In genomic region chrX:23434356-23434884, GRCh38 we compare ENCODE assay signal across 11 cellular contexts.
DNase-seq lines count a peak whose midpoint lies in the region; ATAC-seq and TF ChIP-seq lines count a peak whose summit lies in the region.
"Had no signal": no experiment of that assay in that cellular context is flagged by ENCODE, and none has a peak within 500 bp of the region (broad histone marks: within the 10 kb centered on the region; RNA-seq: fewer than 3 reads in every experiment).

No MANE protein-coding gene starts in this region.

- intact Hi-C loops in uterus (cut with DNase I; ENCODE audit: low total_unique reads) = no loop called here

- no peaks in the 10 kb centered on the region for H3K9me3 ChIP-seq in uterus

- H2AFZ ChIP-seq in GM23338 = no peak overlapping the region

- no peaks in the 10 kb centered on the region for H3K9me2 ChIP-seq in GM23338 (ENCODE audit: insufficient read depth)

- 0 out of 2 replicates have a peak, but pooled peaks cover 3% of the 10 kb centered on the region for H3F3A ChIP-seq in GM23338 (replicated peaks; ENCODE audit: low read depth)

- no peak overlapping the region for H3K27ac Mint-ChIP-seq in GM23338
- H3K27ac Mint-ChIP-seq: natural killer cell treated with Interleukin-12 subunit alpha and Interleukin-12 subunit beta and Interleukin-15 and Interleukin-18, amount 100 ng/mL, for 72 hours had no signal

- H3K4me1 ChIP-seq in uterus (no peaks in the 10 kb centered on the region), GM23338 (ENCODE audit: insufficient read depth) (peaks cover 6% of the 10 kb centered on the region)

- peaks cover 9% of the 10 kb centered on the region for H3K4me1 Mint-ChIP-seq in GM23338

- no peak for TF ChIP-seq POLR2A in uterus (IDR thresholded peaks at IDR 0.05)

- H3K9me3 Mint-ChIP-seq in GM23338 = peaks cover 10% of the 10 kb centered on the region

- no peak for ATAC-seq in GM23338
- ATAC-seq: natural killer cell treated with Interleukin-12 subunit alpha and Interleukin-12 subunit beta and Interleukin-15 and Interleukin-18, amount 100 ng/mL, for 72 hours had no signal

- H3K4me2 ChIP-seq in GM23338 = no peak overlapping the region

- H3K4me3 ChIP-seq in foreskin fibroblast (ENCODE audit: low read depth in 1 of 2, low read length in 2 of 2) = no peak overlapping the region
- H3K4me3 ChIP-seq in uterus = no peak overlapping the region
- no peak overlapping the region for H3K4me3 ChIP-seq in GM23338

- no peak for TF ChIP-seq CTCF in foreskin fibroblast (IDR thresholded peaks at IDR 0.05; ENCODE audit: low read depth, low read length)
- no peak for TF ChIP-seq CTCF in uterus (IDR thresholded peaks at IDR 0.05)
- TF ChIP-seq CTCF in GM23338 (conservative IDR thresholded peaks at IDR 0.05; ENCODE audit: low read depth in 2 of 2) = no peak

- H3K36me3 ChIP-seq in uterus (no peaks in the 10 kb centered on the region), GM23338 (ENCODE audit: insufficient read depth) (no peaks in the 10 kb centered on the region)

- H3K36me3 Mint-ChIP-seq in GM23338 (ENCODE audit: low read depth) = peaks cover 12% of the 10 kb centered on the region
- H3K36me3 Mint-ChIP-seq: natural killer cell treated with Interleukin-12 subunit alpha and Interleukin-12 subunit beta and Interleukin-15 and Interleukin-18, amount 100 ng/mL, for 72 hours had no signal

- H3K27me3 ChIP-seq in uterus (no peaks in the 10 kb centered on the region), GM23338 (ENCODE audit: insufficient read depth) (no peaks in the 10 kb centered on the region)

- peak overlapping the region; percentile 34 to 51 for H3K27ac ChIP-seq in uterus
- H3K27ac ChIP-seq in GM23338 (ENCODE audit: low read depth) = no peak overlapping the region
- H3K27ac ChIP-seq: 22Rv1 had no signal

- H3K79me2 ChIP-seq in GM23338 (replicated peaks; ENCODE audit: insufficient read depth) = no peaks in the 10 kb centered on the region

- DNase-seq in NCI-H2196 (lab: John Stamatoyannopoulos, UW; ENCODE audit: unreplicated experiment) (peak; percentile 3), NCI-H2196 treated with DMSO at 0.1 percent for 48 hours (lab: John Stamatoyannopoulos, UW; ENCODE audit: unreplicated experiment) (no peak), foreskin fibroblast (peak; percentile 1 to 39), non-pigmented ciliary epithelial cell (ENCODE audit: low read depth) (peak; percentile 13), uterus (peak; percentile 67 to 78), GM23338 (ENCODE audit: low spot score) (no peak), OCI-M1 (lab: John Stamatoyannopoulos, UW) (no peak)
- DNase-seq in central memory CD4-positive, alpha-beta T cell = no peak
- DNase-seq: activated naive CD4-positive, alpha-beta T cell had no signal

- H3K4me3 Mint-ChIP-seq in GM23338 = no peak overlapping the region
- H3K4me3 Mint-ChIP-seq: natural killer cell treated with Interleukin-12 subunit alpha and Interleukin-12 subunit beta and Interleukin-15 and Interleukin-18, amount 100 ng/mL, for 72 hours had no signal

- H4K20me1 ChIP-seq in GM23338 (replicated peaks; ENCODE audit: insufficient read depth) = no peaks in the 10 kb centered on the region

- peaks cover 2% of the 10 kb centered on the region for H3K27me3 Mint-ChIP-seq in GM23338 (ENCODE audit: insufficient read depth, low read depth, poor library complexity)

TF ChIP-seq in GM23338, 12 proteins besides CTCF, POLR2A, EP300 and RAD21 (continues in another document):
- TF ChIP-seq STAT1 (IDR thresholded peaks at IDR 0.05; ENCODE audit: unreplicated experiment) (no peak), EZH2 (IDR thresholded peaks at IDR 0.05; ENCODE audit: low read depth, unreplicated experiment) (no peak), JUNB (IDR thresholded peaks at IDR 0.05; ENCODE audit: unreplicated experiment) (no peak), CREB1 (CRISPR knock-in tag; IDR thresholded peaks at IDR 0.05; ENCODE audit: low read depth) (no peak), ZNF114 (CRISPR knock-in tag; IDR thresholded peaks at IDR 0.05) (no peak), EZH2phosphoT487 (IDR thresholded peaks at IDR 0.05; ENCODE audit: unreplicated experiment) (no peak), ETS1 (IDR thresholded peaks at IDR 0.05) (no peak), ZNF462 (CRISPR knock-in tag; IDR thresholded peaks at IDR 0.05) (no peak), POLR2AphosphoS5 (IDR thresholded peaks at IDR 0.05; ENCODE audit: low read depth) (no peak)

Comparison
In these comparisons a context has a peak if more than half of its experiments do, and no peak if none do; other contexts are left out.
1. DNase-seq: peak in NCI-H2196 (single experiment), foreskin fibroblast (2 of 2), non-pigmented ciliary epithelial cell (single experiment) and uterus (2 of 2); none in NCI-H2196 treated with DMSO at 0.1 percent for 48 hours (single experiment), central memory CD4-positive, alpha-beta T cell (single experiment), GM23338 (single experiment) and OCI-M1 (single experiment).